In the genomic region with DNA sequence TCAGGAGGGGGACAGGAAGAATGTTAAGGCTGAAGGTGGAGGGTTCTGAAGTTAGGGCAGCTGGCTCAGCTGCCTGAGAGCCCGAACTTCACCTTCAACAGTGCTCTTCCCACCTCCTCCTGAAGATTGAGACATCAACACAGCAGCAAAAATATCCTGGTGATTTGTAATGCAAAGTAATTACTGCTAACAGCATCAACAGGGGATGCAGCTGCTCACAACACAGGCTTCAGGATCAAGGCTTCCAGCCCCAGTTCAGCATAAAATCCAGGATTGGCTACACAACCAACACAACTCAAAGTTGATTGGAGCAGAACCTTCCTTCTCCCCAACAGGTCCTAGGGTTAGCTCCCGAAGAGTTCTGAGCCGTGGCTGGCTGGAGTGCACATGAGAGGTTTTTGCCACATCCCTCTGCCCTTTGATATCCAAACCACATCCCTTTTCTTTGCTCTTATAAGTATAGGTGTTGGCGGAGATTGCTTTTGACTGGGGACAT, we compare ENCODE assay signal across 12 cellular contexts.
DNase-seq lines count a peak whose midpoint lies in the region; ATAC-seq and TF ChIP-seq lines count a peak whose summit lies in the region.
"Had no signal": no experiment of that assay in that cellular context is flagged by ENCODE, and none has a peak within 500 bp of the region (broad histone marks: within the 10 kb centered on the region; RNA-seq: fewer than 3 reads in every experiment).

No MANE protein-coding gene starts in this region.

- peaks cover 35% of the 10 kb centered on the region for H3K4me1 ChIP-seq in foreskin keratinocyte

- CTCF ChIA-PET in activated CD4-positive, alpha-beta T cell treated with anti-CD3 and anti-CD28 coated beads, Interleukin-2, amount 10 ng/mL, durations not matched to agents 7 days and 5 days (lab: Charles Lee) = no interaction called here

- no peaks in the 10 kb centered on the region for H3K36me3 Mint-ChIP-seq in activated CD4-positive, alpha-beta T cell treated with anti-CD3 and anti-CD28 coated beads, Interleukin-2, amount 10 ng/mL, durations not matched to agents 7 days and 5 days (ENCODE audit: low read depth)
- no peaks in the 10 kb centered on the region for H3K36me3 Mint-ChIP-seq in T-helper 17 cell (ENCODE audit: low read depth)

- no peaks in the 10 kb centered on the region for H3K9me3 ChIP-seq in T-helper 17 cell (ENCODE audit: control insufficient read depth, low read length, poor library complexity, severe bottlenecking)
- H3K9me3 ChIP-seq: tibial artery had no signal

- no peak for TF ChIP-seq CTCF in foreskin keratinocyte (conservative IDR thresholded peaks at IDR 0.05)

- H3K4me1 Mint-ChIP-seq in activated CD4-positive, alpha-beta T cell treated with anti-CD3 and anti-CD28 coated beads, Interleukin-2, amount 10 ng/mL, durations not matched to agents 7 days and 5 days = peaks cover 6% of the 10 kb centered on the region
- peaks cover 10% of the 10 kb centered on the region for H3K4me1 Mint-ChIP-seq in T-helper 17 cell
- H3K4me1 Mint-ChIP-seq in stimulated activated naive CD8-positive, alpha-beta T cell treated with anti-CD3 and anti-CD28 coated beads, Interleukin-15, amount 100 ng/mL, for 72 hours = peaks cover 11% of the 10 kb centered on the region

- peak overlapping the region; percentile 18 for H3K27ac ChIP-seq in foreskin keratinocyte
- H3K27ac ChIP-seq: tibial artery had no signal

- H3K4me3 Mint-ChIP-seq in activated CD4-positive, alpha-beta T cell treated with anti-CD3 and anti-CD28 coated beads, Interleukin-2, amount 10 ng/mL, durations not matched to agents 7 days and 5 days = no peak overlapping the region
- peak overlapping the region; percentile 43 for H3K4me3 Mint-ChIP-seq in T-helper 17 cell
- peak overlapping the region in 1 of 2 donors; percentile 68 for H3K4me3 Mint-ChIP-seq in stimulated activated naive CD8-positive, alpha-beta T cell treated with anti-CD3 and anti-CD28 coated beads, Interleukin-15, amount 100 ng/mL, for 72 hours

- ATAC-seq in T-helper 17 cell = peak; percentile 77
- no peak for ATAC-seq in foreskin keratinocyte
- ATAC-seq in stimulated activated naive CD8-positive, alpha-beta T cell treated with anti-CD3 and anti-CD28 coated beads, Interleukin-15, amount 100 ng/mL, for 72 hours = peak; percentile 62
- ATAC-seq: sciatic nerve had no signal

- DNase-seq in activated CD4-positive, alpha-beta T cell treated with anti-CD3 and anti-CD28 coated beads, Interleukin-2, amount 10 ng/mL, durations not matched to agents 7 days and 5 days = peak; percentile 20
- no peak for DNase-seq in activated CD4-positive, alpha-beta T cell treated with anti-CD3 and anti-CD28 coated beads for 1 hour
- DNase-seq in T-helper 17 cell = no peak
- DNase-seq in foreskin keratinocyte = no peak
- DNase-seq in stimulated activated naive CD8-positive, alpha-beta T cell treated with anti-CD3 and anti-CD28 coated beads, Interleukin-15, amount 100 ng/mL, for 72 hours = no peak
- DNase-seq in occipital lobe (lab: John Stamatoyannopoulos, UW) = no peak
- no peak for DNase-seq in activated gamma-delta T cell (lab: John Stamatoyannopoulos, UW)
- DNase-seq in posterior vena cava (ENCODE audit: low spot score) = no peak
- DNase-seq: cortex of kidney, NCI-H526 treated with DMSO at 0.1 percent for 48 hours, tibial artery had no signal

- intact Hi-C loops in posterior vena cava (cut with DNase I) = no loop called here

- no peaks in the 10 kb centered on the region for H3K9me3 Mint-ChIP-seq in activated CD4-positive, alpha-beta T cell treated with anti-CD3 and anti-CD28 coated beads, Interleukin-2, amount 10 ng/mL, durations not matched to agents 7 days and 5 days
- peaks cover 0 to 3% of the 10 kb centered on the region in 2 donors for H3K9me3 Mint-ChIP-seq in stimulated activated naive CD8-positive, alpha-beta T cell treated with anti-CD3 and anti-CD28 coated beads, Interleukin-15, amount 100 ng/mL, for 72 hours

- POLR2A ChIA-PET in activated CD4-positive, alpha-beta T cell treated with anti-CD3 and anti-CD28 coated beads, Interleukin-2, amount 10 ng/mL, durations not matched to agents 7 days and 5 days (lab: Charles Lee) = no interaction called here

- peaks cover 11% of the 10 kb centered on the region for H3K27me3 Mint-ChIP-seq in activated CD4-positive, alpha-beta T cell treated with anti-CD3 and anti-CD28 coated beads, Interleukin-2, amount 10 ng/mL, durations not matched to agents 7 days and 5 days
- peaks cover 26% of the 10 kb centered on the region for H3K27me3 Mint-ChIP-seq in T-helper 17 cell
- peaks cover 62% of the 10 kb centered on the region for H3K27me3 Mint-ChIP-seq in stimulated activated naive CD8-positive, alpha-beta T cell treated with anti-CD3 and anti-CD28 coated beads, Interleukin-15, amount 100 ng/mL, for 72 hours

- H3K27ac Mint-ChIP-seq in activated CD4-positive, alpha-beta T cell treated with anti-CD3 and anti-CD28 coated beads, Interleukin-2, amount 10 ng/mL, durations not matched to agents 7 days and 5 days = no peak overlapping the region
- H3K27ac Mint-ChIP-seq in T-helper 17 cell = peak overlapping the region; percentile 45
- no peak overlapping the region for H3K27ac Mint-ChIP-seq in stimulated activated naive CD8-positive, alpha-beta T cell treated with anti-CD3 and anti-CD28 coated beads, Interleukin-15, amount 100 ng/mL, for 72 hours

- H3K27me3 ChIP-seq in foreskin keratinocyte = no peaks in the 10 kb centered on the region
- H3K27me3 ChIP-seq: tibial artery had no signal
